Comparison of ENCODE assay signal across 29 cellular contexts in the genomic region with DNA sequence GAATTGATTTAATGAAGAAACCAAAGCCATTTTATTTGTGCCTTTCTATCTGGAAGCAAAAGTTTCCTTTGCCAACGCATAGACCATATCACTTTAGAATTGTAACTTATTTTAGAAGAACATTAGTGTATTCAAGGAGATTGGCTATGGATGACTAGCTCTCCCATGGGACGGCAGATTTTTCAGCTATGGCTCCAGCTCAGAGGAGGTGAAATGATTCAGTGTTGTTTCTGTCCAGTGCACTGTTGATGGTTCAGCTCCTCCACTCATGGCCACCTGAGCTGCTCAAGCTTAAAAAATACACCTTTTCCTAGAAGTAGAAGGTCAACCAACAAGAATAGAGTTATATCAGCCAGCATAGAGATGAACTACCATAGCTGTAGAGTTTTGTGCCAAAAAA.
"Had no signal": no experiment of that assay in that cellular context is flagged by ENCODE, and none has a peak within 500 bp of the region (broad histone marks: within the 10 kb centered on the region; RNA-seq: fewer than 3 reads in every experiment).

No MANE protein-coding gene starts in this region.

- H3K4me3 ChIP-seq: adrenal gland, gastroesophageal sphincter, heart left ventricle, left ventricle myocardium inferior, lung, mucosa of descending colon, thoracic aorta, uterus had no signal

- DNase-seq: activated CD4-positive, alpha-beta memory T cell treated with anti-CD3 and anti-CD28 coated beads for 36 hours; activated CD4-positive, alpha-beta T cell treated with anti-CD3 and anti-CD28 coated beads, Interleukin-2, amount 10 ng/mL, durations not matched to agents 24 days and 14 days; activated CD4-positive, CD25-positive, alpha-beta regulatory T cell treated with anti-CD3 and anti-CD28 coated beads, Interleukin-2, amount 50 U/mL, for 72 hours; activated CD8-positive, alpha-beta memory T cell treated with anti-CD3 and anti-CD28 coated beads, Interleukin-2, amount 50 U/mL, for 4 hours; activated effector memory CD4-positive, alpha-beta T cell treated with anti-CD3 and anti-CD28 coated beads, Interleukin-2, amount 50 U/mL, for 16 hours; activated naive CD4-positive, alpha-beta T cell treated with anti-CD3 and anti-CD28 coated beads for 36 hours; activated naive CD8-positive, alpha-beta T cell treated with anti-CD3 and anti-CD28 coated beads for 36 hours; activated T-cell treated with anti-CD3 and anti-CD28 coated beads, Interleukin-2, amount 50 U/mL, for 1 hour; adrenal gland; aorta; central memory CD4-positive, alpha-beta T cell; dermis blood vessel endothelial cell; effector CD4-positive, alpha-beta T cell; erythroblast; heart left ventricle; hypothalamus; left ventricle myocardium inferior; mesendoderm; mucosa of descending colon; right cardiac atrium; stimulated activated CD4-positive, alpha-beta T cell treated with anti-CD3 and anti-CD28 coated beads, Interleukin-4, amount 100 ng/mL, for 1 hour; stimulated activated naive CD8-positive, alpha-beta T cell treated with anti-CD3 and anti-CD28 coated beads, Interleukin-15, Interleukin-2, amounts not matched to agents 100 U/mL and 50 U/mL, for 24 hours; SW 1271; T-helper 9 cell; uterus had no signal

- ATAC-seq: gastroesophageal sphincter; heart left ventricle; mucosa of descending colon; natural killer cell treated with Interleukin-12 subunit alpha and Interleukin-12 subunit beta and Interleukin-15 and Interleukin-18, amount 100 ng/mL, for 72 hours; right cardiac atrium; stimulated activated naive CD8-positive, alpha-beta T cell treated with anti-CD3 and anti-CD28 coated beads, Interleukin-15, Interleukin-2, amounts not matched to agents 100 U/mL and 50 U/mL, for 24 hours had no signal
